8 cellular contexts compared by ENCODE assay signal in genomic region chr20:44460795-44461141, GRCh38. TPM values are rescaled to one million over a fixed set of nuclear protein-coding genes. Genes with fewer than 3 reads are reported as not detected.
DNase-seq lines count a peak whose midpoint lies in the region; ATAC-seq and TF ChIP-seq lines count a peak whose summit lies in the region.

No MANE protein-coding gene starts in this region.

- ATAC-seq in GM18498 (IDR thresholded peaks at IDR 0.05; ENCODE audit: unreplicated experiment): no peak
- ATAC-seq in HG03175 (IDR thresholded peaks at IDR 0.05; ENCODE audit: unreplicated experiment): no peak
- no peak for ATAC-seq in HG02759 (IDR thresholded peaks at IDR 0.05; ENCODE audit: unreplicated experiment)

- TF ChIP-seq CTCF in AG09309 (IDR thresholded peaks at IDR 0.05; ENCODE audit: control insufficient read depth, insufficient read depth, low read depth, low read length, missing control alignments): peak; percentile 53
- peak; percentile 12 for TF ChIP-seq CTCF in GM20000 (IDR thresholded peaks at IDR 0.05; ENCODE audit: extremely low read depth, missing control alignments)
- peak in 5 of 6 experiments; percentile 23 to 69 (median 26) for TF ChIP-seq CTCF in esophagus squamous epithelium (IDR thresholded peaks at IDR 0.05)

- 2 to 9% methylated on average over 3 of the region's 3 CpGs for WGBS in esophagus squamous epithelium, 2 donors

- no peak for TF ChIP-seq POLR2A in esophagus squamous epithelium (IDR thresholded peaks at IDR 0.05)

- DNase-seq in AG09309 (ENCODE audit: low read depth) (no peak), GM20000 (ENCODE audit: low spot score) (peak; percentile 41), OCI-M1 (lab: John Stamatoyannopoulos, UW) (peak; percentile 75), esophagus squamous epithelium (lab: John Stamatoyannopoulos, UW) (no peak), superior temporal gyrus (ENCODE audit: extremely low spot score) (peak; percentile 58)

- H3K9me3 ChIP-seq in esophagus squamous epithelium: no peaks in the 10 kb centered on the region

- no peak overlapping the region for H3K27ac ChIP-seq in esophagus squamous epithelium

- intact Hi-C loops in esophagus squamous epithelium (cut with DNase I): loop anchor here (10.0 kb wide), 2 partner anchors 66 to 246 kb away; partner anchors contain the start of gene OSER1

- H3K27me3 ChIP-seq in esophagus squamous epithelium: no peaks in the 10 kb centered on the region

- H3K36me3 ChIP-seq in esophagus squamous epithelium: no peaks in the 10 kb centered on the region

- H3K4me1 ChIP-seq in esophagus squamous epithelium: no peaks in the 10 kb centered on the region

- no peak overlapping the region for H3K4me3 ChIP-seq in AG09309 (ENCODE audit: control insufficient read depth, low read depth, low read length)
- H3K4me3 ChIP-seq in esophagus squamous epithelium: no peak overlapping the region

RNA-seq across cellular contexts. Expression of gene TTPAL, which starts 14.9 kb away (rescaled TPM):
- 10 to 100 TPM in 3 of 4 donors, 1 to 10 TPM in 1; 7.9 to 13.0 (median 11.6) TPM for total RNA-seq in esophagus squamous epithelium

Comparison
In these comparisons a context has a peak if more than half of its experiments do, and no peak if none do; other contexts are left out.
1. DNase-seq: peak in GM20000 (single experiment), OCI-M1 (single experiment) and superior temporal gyrus (single experiment); none in AG09309 (single experiment) and esophagus squamous epithelium (single experiment).
2. Peak in every context shown above with its lines, with median percentiles within 50 percentile points of each other: CTCF ChIP-seq.